Comparison of ENCODE assay signal across 18 cellular contexts in genomic region chr18:32975166-32975441, GRCh38.
A peak's percentile ranks its signal among the peaks of the same experiment; 100 is the strongest.
DNase-seq lines count a peak whose midpoint lies in the region; ATAC-seq and TF ChIP-seq lines count a peak whose summit lies in the region.
"Had no signal": no experiment of that assay in that cellular context is flagged by ENCODE, and none has a peak within 500 bp of the region (broad histone marks: within the 10 kb centered on the region; RNA-seq: fewer than 3 reads in every experiment).

No MANE protein-coding gene starts in this region.

- H3K4me1 ChIP-seq in HEK293 (ENCODE audit: control insufficient read depth, insufficient read depth, low read length), result no peaks in the 10 kb centered on the region
- peaks cover 34% of the 10 kb centered on the region for H3K4me1 ChIP-seq in OCI-LY7 (ENCODE audit: insufficient read depth, low read length, poor library complexity, severe bottlenecking)
- H3K4me1 ChIP-seq: Caco-2, Peyer's patch had no signal

- no TSS peak for BruUV-seq in OCI-LY7 (replicated peaks; lab: Mats Ljungman, UMichigan)

- intact Hi-C loops in OCI-LY7 (cut with micrococcal nuclease; ENCODE audit: unreplicated experiment), result no loop called here

- no peaks in the 10 kb centered on the region for H3K36me3 Mint-ChIP-seq in nephron progenitor cell (ENCODE audit: low read depth)
- no peaks in the 10 kb centered on the region for H3K36me3 Mint-ChIP-seq in activated CD8-positive, alpha-beta T cell treated with anti-CD3 and anti-CD28 coated beads, Interleukin-2, amount 10 ng/mL, durations not matched to agents 7 days and 5 days (ENCODE audit: low read depth)

- no peaks in the 10 kb centered on the region for H3K79me2 ChIP-seq in OCI-LY7 (ENCODE audit: insufficient read depth, low read depth, low read length)

- H3K9me3 ChIP-seq in HEK293 (ENCODE audit: control insufficient read depth, insufficient read depth, low read depth, low read length) (no peaks in the 10 kb centered on the region), OCI-LY7 (ENCODE audit: low read length) (no peaks in the 10 kb centered on the region)
- H3K9me3 ChIP-seq: Caco-2, Peyer's patch had no signal

- H3K27ac Mint-ChIP-seq in nephron progenitor cell, result peak overlapping the region; percentile 89
- no peak overlapping the region for H3K27ac Mint-ChIP-seq in activated CD8-positive, alpha-beta T cell treated with anti-CD3 and anti-CD28 coated beads, Interleukin-2, amount 10 ng/mL, durations not matched to agents 7 days and 5 days
- H3K27ac Mint-ChIP-seq: GM23338, T-helper 17 cell had no signal

- peaks cover 20% of the 10 kb centered on the region for H3K9me3 Mint-ChIP-seq in nephron progenitor cell
- peaks cover 11% of the 10 kb centered on the region for H3K9me3 Mint-ChIP-seq in activated CD8-positive, alpha-beta T cell treated with anti-CD3 and anti-CD28 coated beads, Interleukin-2, amount 10 ng/mL, durations not matched to agents 7 days and 5 days (ENCODE audit: insufficient read depth)
- H3K9me3 Mint-ChIP-seq: GM23338 had no signal

- H3K27ac ChIP-seq in HEK293 (ENCODE audit: extremely low read depth, low read depth, low read length) (no peak overlapping the region), OCI-LY7 (ENCODE audit: low read depth, low read length, poor library complexity, severe bottlenecking) (peak overlapping the region; percentile 78)
- H3K27ac ChIP-seq: C4-2B, Peyer's patch had no signal

- in situ Hi-C loops in ACHN (cut with HindIII; ENCODE audit: low pct_ligation_motif_present, low pct_unique_long_range_greater_than_20kb, low sequenced_read_pairs), result no loop called here

- no peaks in the 10 kb centered on the region for H3K36me3 ChIP-seq in HEK293 (ENCODE audit: control insufficient read depth in 2 of 2, insufficient read depth in 1 of 2, low read length in 2 of 2)
- H3K36me3 ChIP-seq in OCI-LY7 (ENCODE audit: insufficient read depth, low read length), result no peaks in the 10 kb centered on the region
- H3K36me3 ChIP-seq: Peyer's patch had no signal

- TF ChIP-seq CTCF in HEK293 (tag by site-specific recombination; IDR thresholded peaks at IDR 0.05), result no peak
- TF ChIP-seq CTCF in OCI-LY7 (conservative IDR thresholded peaks at IDR 0.05; ENCODE audit: low read length), result no peak
- no peak for TF ChIP-seq CTCF in nephron progenitor cell (IDR thresholded peaks at IDR 0.05)

- peak overlapping the region; percentile 83 for H3K4me2 ChIP-seq in OCI-LY7 (ENCODE audit: low read length)
- H3K4me2 ChIP-seq: GM23338 had no signal

- H3K4me3 Mint-ChIP-seq in nephron progenitor cell, result no peak overlapping the region
- no peak overlapping the region for H3K4me3 Mint-ChIP-seq in activated CD8-positive, alpha-beta T cell treated with anti-CD3 and anti-CD28 coated beads, Interleukin-2, amount 10 ng/mL, durations not matched to agents 7 days and 5 days
- H3K4me3 Mint-ChIP-seq: GM23338, T-helper 17 cell had no signal

- DNase-seq in ACHN (peak; percentile 0), OCI-LY7 (ENCODE audit: low spot score) (no peak), nephron progenitor cell (no peak), NCI-H345 treated with DMSO at 0.1 percent for 48 hours (lab: John Stamatoyannopoulos, UW; ENCODE audit: unreplicated experiment) (no peak), anterior cingulate cortex (lab: John Stamatoyannopoulos, UW) (no peak)
- no peak for DNase-seq in activated CD8-positive, alpha-beta T cell treated with anti-CD3 and anti-CD28 coated beads, Interleukin-2, amount 10 ng/mL, durations not matched to agents 7 days and 5 days
- DNase-seq: 8988T, Caco-2, NCI-H146, NCI-H446, Peyer's patch, Right ventricle myocardium superior, T-helper 17 cell had no signal

- H3K4me1 Mint-ChIP-seq in nephron progenitor cell, result peaks cover 50% of the 10 kb centered on the region
- H3K4me1 Mint-ChIP-seq in activated CD8-positive, alpha-beta T cell treated with anti-CD3 and anti-CD28 coated beads, Interleukin-2, amount 10 ng/mL, durations not matched to agents 7 days and 5 days (ENCODE audit: low read depth), result no peaks in the 10 kb centered on the region
- H3K4me1 Mint-ChIP-seq: T-helper 17 cell had no signal

- H3K4me3 ChIP-seq in HEK293 (ENCODE audit: low read depth, low read length), result no peak overlapping the region
- H3K4me3 ChIP-seq in OCI-LY7 (ENCODE audit: low read depth, low read length, poor library complexity, severe bottlenecking), result peak overlapping the region; percentile 59
- H3K4me3 ChIP-seq: GM12878, GM23338, Peyer's patch had no signal

- H2AFZ ChIP-seq in OCI-LY7 (ENCODE audit: low read length), result peak overlapping the region; percentile 88
- H2AFZ ChIP-seq: GM23338 had no signal

- CTCF ChIA-PET in HEK293 (lab: Yijun Ruan, JAX), result interaction anchor here (1.2 kb wide), 1 partner anchor 12 kb away, joined by 3 read pairs; no protein-coding TSS in a partner anchor
- CTCF ChIA-PET in OCI-LY7 (lab: Charles Lee; ENCODE audit: unreplicated experiment), result no interaction called here
- CTCF ChIA-PET in activated CD8-positive, alpha-beta T cell treated with anti-CD3 and anti-CD28 coated beads, Interleukin-2, amount 10 ng/mL, durations not matched to agents 7 days and 5 days (lab: Charles Lee), result no interaction called here

- H4K20me1 ChIP-seq in OCI-LY7 (ENCODE audit: insufficient read depth, low read length), result no peaks in the 10 kb centered on the region

- H3K27me3 Mint-ChIP-seq in nephron progenitor cell (ENCODE audit: low read depth, poor library complexity), result peaks cover 4% of the 10 kb centered on the region
- no peaks in the 10 kb centered on the region for H3K27me3 Mint-ChIP-seq in activated CD8-positive, alpha-beta T cell treated with anti-CD3 and anti-CD28 coated beads, Interleukin-2, amount 10 ng/mL, durations not matched to agents 7 days and 5 days (ENCODE audit: low read depth)
- H3K27me3 Mint-ChIP-seq: T-helper 17 cell had no signal

- ATAC-seq in activated CD8-positive, alpha-beta T cell treated with anti-CD3 and anti-CD28 coated beads, Interleukin-2, amount 10 ng/mL, durations not matched to agents 7 days and 5 days, result no peak
- no peak for ATAC-seq in HG02840 (IDR thresholded peaks at IDR 0.05; ENCODE audit: low FRiP score, unreplicated experiment)
- ATAC-seq: GM12878, GM23338, T-helper 17 cell had no signal

- no peaks in the 10 kb centered on the region for H3K9me2 ChIP-seq in OCI-LY7 (ENCODE audit: insufficient read depth, low read length)

- POLR2A ChIA-PET in HEK293 (lab: Yijun Ruan, JAX) (no interaction called here), OCI-LY7 (lab: Charles Lee) (interaction anchor here (0.7 kb wide), 1 partner anchor 591 kb away, joined by 3 read pairs; no protein-coding TSS in a partner anchor)
- POLR2A ChIA-PET in activated CD8-positive, alpha-beta T cell treated with anti-CD3 and anti-CD28 coated beads, Interleukin-2, amount 10 ng/mL, durations not matched to agents 7 days and 5 days (lab: Charles Lee), result no interaction called here

TF ChIP-seq in HEK293, 187 proteins besides CTCF, POLR2A, EP300 and RAD21:
- TF ChIP-seq ZNF10 (tag by site-specific recombination; IDR thresholded peaks at IDR 0.05) (0 out of 2 replicates have a peak, but pooled peaks have one; percentile 24), ZNF449 (tag by site-specific recombination; IDR thresholded peaks at IDR 0.05) (no peak)
